In genomic region chr2:119251652-119252051, GRCh38 we compare ENCODE assay signal across 2 cellular contexts.
TF ChIP-seq lines count a peak whose summit lies in the region.

No MANE protein-coding gene starts in this region.

TF ChIP-seq in H1, 55 proteins besides CTCF, POLR2A, EP300 and RAD21 (continued from another document):
- TF ChIP-seq CEBPB (IDR thresholded peaks at IDR 0.05; ENCODE audit: low read depth, low read length) (no peak), FOSL1 (IDR thresholded peaks at IDR 0.05; ENCODE audit: insufficient read depth, low read depth, low read length) (no peak), CBX8 (IDR thresholded peaks at IDR 0.05; ENCODE audit: borderline replicate concordance, low read depth, low read length) (no peak), SAP30 (IDR thresholded peaks at IDR 0.05; ENCODE audit: insufficient read depth, insufficient replicate concordance, low read length) (no peak), GTF2F1 (IDR thresholded peaks at IDR 0.05; ENCODE audit: borderline replicate concordance, low read depth, low read length) (no peak), MAX (IDR thresholded peaks at IDR 0.05) (no peak), GABPA (IDR thresholded peaks at IDR 0.05; ENCODE audit: borderline replicate concordance, insufficient read depth, low read length) (no peak), RBBP5 (IDR thresholded peaks at IDR 0.05; ENCODE audit: borderline replicate concordance, low read depth, low read length) (no peak), ATF3 (IDR thresholded peaks at IDR 0.05; ENCODE audit: insufficient read depth, low read depth, low read length) (no peak), KDM4A (IDR thresholded peaks at IDR 0.05; ENCODE audit: low read depth, low read length, severe bottlenecking) (no peak), SIN3A (conservative IDR thresholded peaks at IDR 0.05 in 1 of 2, IDR thresholded peaks at IDR 0.05 in 1 of 2; ENCODE audit: low read depth in 1 of 2, low read length in 2 of 2) (no peak), SP2 (IDR thresholded peaks at IDR 0.05; ENCODE audit: low read length) (no peak), HDAC2 (IDR thresholded peaks at IDR 0.05; ENCODE audit: borderline replicate concordance in 1 of 2, low read depth in 2 of 2, low read length in 2 of 2) (no peak), BACH1 (IDR thresholded peaks at IDR 0.05; ENCODE audit: low read length) (no peak)

TF ChIP-seq in HEK293T, 16 proteins besides CTCF, POLR2A, EP300 and RAD21 (continued from another document):
- TF ChIP-seq ZNF384 (IDR thresholded peaks at IDR 0.05) (no peak), FOXM1 (IDR thresholded peaks at IDR 0.05; ENCODE audit: borderline replicate concordance) (no peak)
